8 cellular contexts compared by ENCODE assay signal in the genomic region with DNA sequence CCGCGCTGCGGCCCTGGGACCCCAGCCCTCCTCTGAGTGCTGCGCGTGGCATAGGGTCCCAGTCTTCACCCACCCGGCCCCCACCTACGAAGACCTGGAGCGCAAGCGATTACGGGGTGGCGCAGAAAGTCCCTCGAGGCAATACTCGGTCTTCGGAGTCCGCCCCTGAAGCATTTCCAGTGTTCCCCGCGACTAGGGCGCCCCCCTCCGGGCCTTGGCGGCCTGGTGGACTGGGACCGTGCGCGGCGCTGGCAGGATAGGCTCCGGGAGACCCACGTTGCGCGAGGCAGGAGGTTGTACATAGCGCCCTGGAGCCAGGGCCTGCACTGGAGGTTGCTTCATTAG. TPM values are rescaled to one million over a fixed set of nuclear protein-coding genes. Genes with fewer than 3 reads are reported as not detected.
DNase-seq lines count a peak whose midpoint lies in the region; ATAC-seq, FAIRE-seq and TF ChIP-seq lines count a peak whose summit lies in the region.

No MANE protein-coding gene starts in this region.

- peak overlapping the region; percentile 87; the same call in 1 of the 2 replicates for H2AFZ ChIP-seq in H1 (ENCODE audit: low read length)

- peaks cover 29% of the 10 kb centered on the region for H3K4me1 Mint-ChIP-seq in activated CD8-positive, alpha-beta memory T cell treated with anti-CD3 and anti-CD28 coated beads, Interleukin-2, amount 10 ng/mL, durations not matched to agents 7 days and 5 days
- peaks cover 30% of the 10 kb centered on the region for H3K4me1 Mint-ChIP-seq in mesothelial cell of epicardium

- no peak overlapping the region for H2BK20ac ChIP-seq in H1 (ENCODE audit: low read length)

- H3K9me3 ChIP-seq in H1 (ENCODE audit: insufficient read depth in 2 of 2, low read depth in 1 of 2, low read length in 1 of 2): no peaks in the 10 kb centered on the region

- H3K23me2 ChIP-seq in H1 (ENCODE audit: low read depth, low read length): peaks cover 12% of the 10 kb centered on the region; the same call in 1 of the 2 replicates

- no peaks in the 10 kb centered on the region for H3K9me3 Mint-ChIP-seq in activated CD8-positive, alpha-beta memory T cell treated with anti-CD3 and anti-CD28 coated beads, Interleukin-2, amount 10 ng/mL, durations not matched to agents 7 days and 5 days (ENCODE audit: low read depth)
- H3K9me3 Mint-ChIP-seq in mesothelial cell of epicardium: peaks cover 13% of the 10 kb centered on the region

- peak overlapping the region; percentile 92 for H3K27ac Mint-ChIP-seq in activated CD8-positive, alpha-beta memory T cell treated with anti-CD3 and anti-CD28 coated beads, Interleukin-2, amount 10 ng/mL, durations not matched to agents 7 days and 5 days
- peak overlapping the region; percentile 75 for H3K27ac Mint-ChIP-seq in mesothelial cell of epicardium

- no peaks in the 10 kb centered on the region for H3K79me1 ChIP-seq in H1 (ENCODE audit: low read depth, low read length)

- no peak for TF ChIP-seq POLR2A in H1 (IDR thresholded peaks at IDR 0.05; ENCODE audit: control extremely low read depth in 1 of 2, low read depth in 2 of 2, low read length in 2 of 2)

- no peak overlapping the region for H2AK5ac ChIP-seq in H1 (ENCODE audit: low read depth, low read length)

- no peak overlapping the region for H3K23ac ChIP-seq in H1 (ENCODE audit: insufficient read length)

- peak overlapping the region; percentile 94 for H3K4me3 Mint-ChIP-seq in activated CD8-positive, alpha-beta memory T cell treated with anti-CD3 and anti-CD28 coated beads, Interleukin-2, amount 10 ng/mL, durations not matched to agents 7 days and 5 days
- peak overlapping the region; percentile 90 for H3K4me3 Mint-ChIP-seq in mesothelial cell of epicardium

- no peak overlapping the region for H3K4ac ChIP-seq in H1 (replicated peaks; ENCODE audit: insufficient read length, low read depth, low read length)

- H3K4me3 ChIP-seq in HL-60 (replicated peaks; ENCODE audit: insufficient read depth, low read length) (peak overlapping the region; percentile 87), H1 (ENCODE audit: extremely low read depth in 1 of 4, insufficient read depth in 2 of 4, low read depth in 3 of 4, low read length in 4 of 4) (peak overlapping the region; percentile 42 to 78 (median 70))

- peak overlapping the region; percentile 86 for H4K91ac ChIP-seq in H1 (replicated peaks; ENCODE audit: insufficient read length, low read length)

- ATAC-seq in GM19467 (IDR thresholded peaks at IDR 0.05; ENCODE audit: unreplicated experiment): peak; percentile 50
- ATAC-seq in activated CD8-positive, alpha-beta memory T cell treated with anti-CD3 and anti-CD28 coated beads, Interleukin-2, amount 10 ng/mL, durations not matched to agents 7 days and 5 days: peak; percentile 78

- H2BK5ac ChIP-seq in H1 (ENCODE audit: low read depth, low read length): peak overlapping the region; percentile 27; the same call in 1 of the 2 replicates

- peak; percentile 38 for TF ChIP-seq CTCF in HL-60 (IDR thresholded peaks at IDR 0.05; ENCODE audit: insufficient read depth, low read length)
- TF ChIP-seq CTCF in H1 (IDR thresholded peaks at IDR 0.05; ENCODE audit: control extremely low read depth in 1 of 3, insufficient read depth in 1 of 3, low read depth in 1 of 3, low read length in 3 of 3): peak; percentile 80 to 85 (median 82)
- TF ChIP-seq CTCF in mesothelial cell of epicardium (IDR thresholded peaks at IDR 0.05; ENCODE audit: unreplicated experiment): peak; percentile 68

- H3K4me2 ChIP-seq in H1 (ENCODE audit: insufficient read depth in 1 of 2, low read depth in 2 of 2, low read length in 2 of 2): peak overlapping the region; percentile 71 to 90

- TF ChIP-seq RAD21 in H1 (IDR thresholded peaks at IDR 0.05 in 1 of 2, conservative IDR thresholded peaks at IDR 0.05 in 1 of 2; ENCODE audit: low read depth in 2 of 2, low read length in 2 of 2): peak; percentile 87 to 94

- no peak overlapping the region for H2BK120ac ChIP-seq in H1 (replicated peaks; ENCODE audit: low read depth, low read length)

- TF ChIP-seq EP300 in H1 (IDR thresholded peaks at IDR 0.05; ENCODE audit: borderline replicate concordance in 1 of 2, low read depth in 2 of 2, low read length in 2 of 2): no peak

- peak overlapping the region; percentile 96; the same call in 1 of the 2 replicates for H4K8ac ChIP-seq in H1 (ENCODE audit: extremely low read depth, insufficient read depth, low read length)

- H3K27ac ChIP-seq in HL-60 (replicated peaks): peak overlapping the region; percentile 91
- no peak overlapping the region for H3K27ac ChIP-seq in H1 (ENCODE audit: low read depth, low read length)

- 5% methylated on average over 27 of the region's 29 CpGs; no CpG with 5 or more reads in 1 of the 2 experiments for WGBS in H1 (ENCODE audit: extremely low coverage in 1 of 2, insufficient coverage in 1 of 2, insufficient read length in 1 of 2, insufficient replicate concordance in 2 of 2, low coverage in 1 of 2, low lambda C conversion rate in 2 of 2, missing lambda C conversion rate in 1 of 2), 2 experiments

- no peak overlapping the region for H4K5ac ChIP-seq in H1 (ENCODE audit: insufficient read length, low read depth, low read length)

- H4K20me1 ChIP-seq in H1 (replicated peaks in 1 of 2; ENCODE audit: control insufficient read depth in 1 of 2, insufficient read depth in 2 of 2, low read length in 2 of 2): peaks cover 0 to 5% of the 10 kb centered on the region in 2 experiments

- H3K18ac ChIP-seq in H1 (ENCODE audit: extremely low read depth, low read length): peak overlapping the region; percentile 84

- H3K79me2 ChIP-seq in H1 (ENCODE audit: control insufficient read depth in 1 of 2, insufficient read depth in 2 of 2, low read length in 2 of 2): no peaks in the 10 kb centered on the region

- peak; percentile 89 for DNase-seq in COLO668 (lab: John Stamatoyannopoulos, UW; ENCODE audit: unreplicated experiment)
- peak; percentile 66 to 93 for DNase-seq in HL-60 (ENCODE audit: low read depth in 1 of 2, low spot score in 1 of 2)
- peak; percentile 85 for DNase-seq in NK-92 treated with Interleukin-12 subunit alpha and Interleukin-12 subunit beta, amount 100 ng/mL, for 24 hours (lab: John Stamatoyannopoulos, UW)
- peak; percentile 96 for DNase-seq in activated CD8-positive, alpha-beta memory T cell treated with anti-CD3 and anti-CD28 coated beads, Interleukin-2, amount 10 ng/mL, durations not matched to agents 7 days and 5 days
- peak in 1 of 2 experiments; percentile 93 for DNase-seq in H1 (ENCODE audit: low read depth in 1 of 2, low spot score in 2 of 2)
- DNase-seq in mesothelial cell of epicardium (ENCODE audit: low spot score in 2 of 2, unreplicated experiment in 2 of 2): peak; percentile 78 to 93
- peak; percentile 82 to 92 for DNase-seq in stimulated activated CD8-positive, alpha-beta memory T cell treated with anti-CD3 and anti-CD28 coated beads, Interleukin-2, amount 100 ng/mL, for 1 hour (ENCODE audit: low read depth in 2 of 2)

- CTCF ChIA-PET in activated CD8-positive, alpha-beta memory T cell treated with anti-CD3 and anti-CD28 coated beads, Interleukin-2, amount 10 ng/mL, durations not matched to agents 7 days and 5 days (lab: Charles Lee): interaction anchor here (0.6 to 12.0 kb wide), 62 partner anchors 9 to 1731 kb away, joined by 3 to 424 read pairs (median 5); partner anchors contain the start of gene PEX7
- CTCF ChIA-PET in H1 (lab: Charles Lee; ENCODE audit: partially characterized antibody): interaction anchor here (0.6 to 4.7 kb wide), 46 partner anchors 8 to 470 kb away, joined by 3 to 99 read pairs (median 4); no protein-coding TSS in a partner anchor

- H2BK15ac ChIP-seq in H1 (ENCODE audit: low read length): no peak overlapping the region

- POLR2A ChIA-PET in H1 (lab: Charles Lee; ENCODE audit: partially characterized antibody): interaction anchor here (1.0 to 1.7 kb wide), 6 partner anchors 28 to 503 kb away, joined by 3 to 7 read pairs (median 4); partner anchors contain the start of genes BCLAF1 and PEX7

- no peak for FAIRE-seq in H1 (lab: Jason Lieb, UNC)

- H3K27me3 Mint-ChIP-seq in activated CD8-positive, alpha-beta memory T cell treated with anti-CD3 and anti-CD28 coated beads, Interleukin-2, amount 10 ng/mL, durations not matched to agents 7 days and 5 days: no peaks in the 10 kb centered on the region
- H3K27me3 Mint-ChIP-seq in mesothelial cell of epicardium (ENCODE audit: low read depth): peaks cover 9% of the 10 kb centered on the region

- H3K4me1 ChIP-seq in H1 (replicated peaks in 1 of 4; ENCODE audit: control insufficient read depth in 3 of 4, insufficient read depth in 4 of 4, low read length in 3 of 4): 0 out of 7 replicates have a peak, but pooled peaks cover 0 to 9% (median 1%) of the 10 kb centered on the region in 4 experiments

- peak overlapping the region; percentile 70; the same call in 1 of the 2 replicates for H2BK12ac ChIP-seq in H1 (ENCODE audit: low read depth, low read length)

- no peaks in the 10 kb centered on the region for H3K36me3 ChIP-seq in H1 (ENCODE audit: control insufficient read depth in 2 of 4, insufficient read depth in 4 of 4, low read length in 3 of 4)

- no peak overlapping the region for H3K14ac ChIP-seq in H1 (ENCODE audit: insufficient read length)

- no peak overlapping the region for H3K56ac ChIP-seq in H1 (replicated peaks; ENCODE audit: insufficient read length, low read depth, low read length)

- no peaks in the 10 kb centered on the region for H3K27me3 ChIP-seq in HL-60 (ENCODE audit: insufficient read depth, poor library complexity, severe bottlenecking)
- H3K27me3 ChIP-seq in H1 (replicated peaks in 1 of 4; ENCODE audit: control insufficient read depth in 3 of 4, extremely low read depth in 1 of 4, insufficient read depth in 3 of 4, low read length in 3 of 4): peaks cover 8 to 31% (median 19%) of the 10 kb centered on the region in 4 experiments; a peak in 6 of 7 replicates

- peak overlapping the region in 2 of 4 experiments; percentile 51 to 58; a peak in 4 of 7 replicates for H3K9ac ChIP-seq in H1 (replicated peaks in 1 of 4; ENCODE audit: extremely low read depth in 1 of 4, low read depth in 3 of 4, low read length in 3 of 4)

- peaks cover 16% of the 10 kb centered on the region for H3K36me3 Mint-ChIP-seq in activated CD8-positive, alpha-beta memory T cell treated with anti-CD3 and anti-CD28 coated beads, Interleukin-2, amount 10 ng/mL, durations not matched to agents 7 days and 5 days
- peaks cover 6% of the 10 kb centered on the region for H3K36me3 Mint-ChIP-seq in mesothelial cell of epicardium

RNA-seq across cellular contexts. Expression of gene MAP3K5, which starts 0.6 kb away (rescaled TPM):
- 10 to 100 TPM; 18.3 to 21.7 TPM for total RNA-seq in activated CD8-positive, alpha-beta memory T cell treated with anti-CD3 and anti-CD28 coated beads, Interleukin-2, amount 10 ng/mL, durations not matched to agents 7 days and 5 days
- 2.4 and 2.6 TPM in 2 replicates for total RNA-seq in H1 (2021; fragmentation: NEBNext Ultra II Directional; extraction: Animal tissue kit (Norgen Biotek cat#: 25700))
- 0.41 and 0.63 TPM in 2 replicates for polyA plus RNA-seq in H1 (2011; rRNA removed)
- 0.76 TPM for polyA plus RNA-seq in H1 (2011; cell fraction: cytosol; rRNA removed)
- polyA plus RNA-seq in H1 (2011; cell fraction: nucleus; rRNA removed): 0.56 TPM
- 1.2 to 1.9 TPM (median 1.5 TPM) in 4 replicates for polyA plus RNA-seq in H1 (2012, experiment 1 of 2)
- 0.12 TPM for polyA plus RNA-seq in H1 (2012, experiment 2 of 2)
- 1.2 TPM for polyA plus RNA-seq in H1 (2013, experiment 1 of 2)
- 1.2 TPM for polyA plus RNA-seq in H1 (2013, experiment 2 of 2)
- 2.1 and 2.3 TPM in 2 replicates for polyA minus RNA-seq in H1 (2011; rRNA and poly(A)+ RNA removed)
- 1.6 TPM for polyA minus RNA-seq in H1 (2011; cell fraction: cytosol; rRNA and poly(A)+ RNA removed)
- polyA minus RNA-seq in H1 (2011; cell fraction: nucleus; rRNA and poly(A)+ RNA removed): 2.7 TPM
- total RNA-seq in mesothelial cell of epicardium: 8.3 to 9.5 TPM (median 8.9 TPM) in 3 replicates

RNA-seq across cellular contexts. Expression of gene PEX7, which starts 29.5 kb away (rescaled TPM):
- total RNA-seq in activated CD8-positive, alpha-beta memory T cell treated with anti-CD3 and anti-CD28 coated beads, Interleukin-2, amount 10 ng/mL, durations not matched to agents 7 days and 5 days: 1 to 10 TPM; 3.5 TPM
- total RNA-seq in H1 (2021; fragmentation: NEBNext Ultra II Directional; extraction: Animal tissue kit (Norgen Biotek cat#: 25700)): 6.4 and 6.7 TPM in 2 replicates
- 10.5 and 11.0 TPM in 2 replicates for polyA plus RNA-seq in H1 (2011; rRNA removed)
- 13.6 TPM for polyA plus RNA-seq in H1 (2011; cell fraction: cytosol; rRNA removed)
- polyA plus RNA-seq in H1 (2011; cell fraction: nucleus; rRNA removed): 5.2 TPM
- 5.2 to 9.2 TPM (median 7.9 TPM) in 4 replicates for polyA plus RNA-seq in H1 (2012, experiment 1 of 2)
- polyA plus RNA-seq in H1 (2012, experiment 2 of 2): 2.3 TPM
- polyA plus RNA-seq in H1 (2013, experiment 1 of 2): 5.8 TPM
- 6.1 TPM for polyA plus RNA-seq in H1 (2013, experiment 2 of 2)
- 5.9 and 7.9 TPM in 2 replicates for polyA minus RNA-seq in H1 (2011; rRNA and poly(A)+ RNA removed)
- 7.2 TPM for polyA minus RNA-seq in H1 (2011; cell fraction: cytosol; rRNA and poly(A)+ RNA removed)
- 16.1 TPM for polyA minus RNA-seq in H1 (2011; cell fraction: nucleus; rRNA and poly(A)+ RNA removed)
- total RNA-seq in mesothelial cell of epicardium: 6.8 to 8.3 TPM (median 7.8 TPM) in 3 replicates
